33 cellular contexts compared by ENCODE assay signal in the genomic region with DNA sequence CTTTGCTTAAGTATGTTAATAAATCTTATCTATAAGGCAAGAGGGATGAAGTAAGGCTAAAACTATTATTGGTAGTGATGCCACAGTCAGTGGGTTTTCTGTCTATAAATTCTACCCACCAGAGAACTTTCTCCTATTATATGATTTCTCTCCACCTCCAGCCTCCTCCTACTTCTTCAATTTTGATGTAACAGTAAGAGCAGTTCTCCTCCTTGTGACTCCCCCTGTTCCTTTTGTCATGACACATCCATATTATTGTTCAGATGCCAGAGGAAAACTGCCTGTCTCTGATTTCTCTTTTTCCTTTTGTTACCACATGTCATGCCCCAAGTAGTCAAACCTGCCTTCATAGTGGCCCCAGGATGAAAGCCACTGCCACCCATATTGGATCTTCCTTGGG. TPM values are rescaled to one million over a fixed set of nuclear protein-coding genes. Genes with fewer than 3 reads are reported as not detected.
"Had no signal": no experiment of that assay in that cellular context is flagged by ENCODE, and none has a peak within 500 bp of the region (broad histone marks: within the 10 kb centered on the region; RNA-seq: fewer than 3 reads in every experiment).

No MANE protein-coding gene starts in this region.

- H3K4me3 ChIP-seq: heart right ventricle, hepatocyte, lower lobe of right lung, neural progenitor cell, psoas muscle, skin epidermis, testis, tibial nerve, uterus had no signal

- H3K79me2 ChIP-seq: hepatocyte, parathyroid adenoma had no signal

- H3K27ac Mint-ChIP-seq: mesothelial cell of epicardium; naive B cell; natural killer cell; nephron progenitor cell; neural progenitor cell; stimulated activated naive B cell treated with anti-CD40 and anti-IgM and Interleukin-4, amounts not matched to agents 10 μg/mL and 1 μg/mL and 100 μg/mL, for 72 hours; stimulated activated naive CD8-positive, alpha-beta T cell treated with anti-CD3 and anti-CD28 coated beads, Interleukin-15, Interleukin-2, amounts not matched to agents 100 ng/mL and 50 ng/mL, for 24 hours; type B pancreatic cell had no signal

- H3K9ac ChIP-seq: neural progenitor cell, parathyroid adenoma had no signal

- H3K36me3 Mint-ChIP-seq: mesothelial cell of epicardium; naive B cell; natural killer cell; neural progenitor cell; stimulated activated naive B cell treated with anti-CD40 and anti-IgM and Interleukin-4, amounts not matched to agents 10 μg/mL and 1 μg/mL and 100 μg/mL, for 72 hours; type B pancreatic cell had no signal

- DNase-seq: heart right ventricle; kidney glomerular epithelial cell; left cardiac atrium; lower lobe of right lung; mammary epithelial cell; mesenchymal stem cell; naive B cell; natural killer cell; nephron progenitor cell; occipital lobe; psoas muscle; right cardiac atrium; stimulated activated CD4-positive, alpha-beta T cell treated with anti-CD3 and anti-CD28 coated beads, Interleukin-12 subunit alpha, Interleukin-12 subunit beta, amount 100 ng/mL, for 4 hours; stimulated activated CD4-positive, alpha-beta T cell treated with anti-CD3 and anti-CD28 coated beads, Interleukin-15, amount 100 ng/mL, for 24 hours; stimulated activated CD4-positive, alpha-beta T cell treated with anti-CD3 and anti-CD28 coated beads, Interleukin-2, amount 100 ng/mL, for 24 hours; stimulated activated CD4-positive, alpha-beta T cell treated with anti-CD3 and anti-CD28 coated beads, Interleukin-4, amount 100 ng/mL, for 1 hour; stimulated activated naive B cell treated with anti-CD40 and anti-IgM and Interleukin-4, amounts not matched to agents 10 μg/mL and 1 μg/mL and 100 μg/mL, for 72 hours; substantia nigra; testis; uterus had no signal

- H3K4me1 Mint-ChIP-seq: naive B cell, natural killer cell, nephron progenitor cell, neural progenitor cell had no signal

- ATAC-seq: heart right ventricle, left cardiac atrium, left lobe of liver, natural killer cell, psoas muscle, right cardiac atrium, sciatic nerve had no signal

- H3K36me3 ChIP-seq: heart right ventricle, lower lobe of right lung, neural progenitor cell, neutrophil, tibial nerve, uterus had no signal

- H3K4me3 Mint-ChIP-seq: mesothelial cell of epicardium; naive B cell; natural killer cell; nephron progenitor cell; neural progenitor cell; stimulated activated naive B cell treated with anti-CD40 and anti-IgM and Interleukin-4, amounts not matched to agents 10 μg/mL and 1 μg/mL and 100 μg/mL, for 72 hours; stimulated activated naive CD8-positive, alpha-beta T cell treated with anti-CD3 and anti-CD28 coated beads, Interleukin-15, Interleukin-2, amounts not matched to agents 100 ng/mL and 50 ng/mL, for 24 hours; type B pancreatic cell had no signal

- H3K4me1 ChIP-seq: lower lobe of right lung, neural progenitor cell, parathyroid adenoma, testis, uterus had no signal

- H3K27me3 ChIP-seq: neural progenitor cell, testis, tibial nerve, uterus had no signal

- H3K9me3 Mint-ChIP-seq: mesothelial cell of epicardium; natural killer cell; nephron progenitor cell; neural progenitor cell; stimulated activated naive B cell treated with anti-CD40 and anti-IgM and Interleukin-4, amounts not matched to agents 10 μg/mL and 1 μg/mL and 100 μg/mL, for 72 hours; stimulated activated naive CD8-positive, alpha-beta T cell treated with anti-CD3 and anti-CD28 coated beads, Interleukin-15, Interleukin-2, amounts not matched to agents 100 ng/mL and 50 ng/mL, for 24 hours; type B pancreatic cell had no signal

- H3K27ac ChIP-seq: hepatocyte, lower lobe of right lung, neural progenitor cell, neutrophil, parathyroid adenoma, psoas muscle, skin epidermis, testis had no signal

- H3K4me2 ChIP-seq: hepatocyte, neural progenitor cell had no signal

- H3K9me3 ChIP-seq: heart right ventricle, lower lobe of right lung, neutrophil, psoas muscle, testis, tibial nerve, uterus had no signal

RNA-seq across cellular contexts. Expression of a gene that starts 9.1 kb away (rescaled TPM):
- total RNA-seq: mononuclear cell had no signal
- polyA plus RNA-seq: keratinocyte, mammary epithelial cell had no signal
